ENCODE assay signal across 16 cellular contexts in genomic region chr10:110704906-110705476, GRCh38.
"Had no signal": no experiment of that assay in that cellular context is flagged by ENCODE, and none has a peak within 500 bp of the region (broad histone marks: within the 10 kb centered on the region; RNA-seq: fewer than 3 reads in every experiment).

No MANE protein-coding gene starts in this region.

- H3K4me3 ChIP-seq: breast epithelium, gastroesophageal sphincter, heart left ventricle, pancreas, upper lobe of right lung had no signal

- DNase-seq: activated CD4-positive, alpha-beta T cell treated with anti-CD3 and anti-CD28 coated beads, Interleukin-2, amount 10 ng/mL, durations not matched to agents 7 days and 5 days; activated CD8-positive, alpha-beta T cell treated with anti-CD3 and anti-CD28 coated beads, Interleukin-2, amount 10 ng/mL, durations not matched to agents 7 days and 5 days; activated naive CD4-positive, alpha-beta T cell treated with Interleukin-2 at 50 U/mL for 16 hours; activated T-cell treated with anti-CD3 and anti-CD28 coated beads, Interleukin-2, amount 50 U/mL, for 24 hours; cortex of kidney; heart left ventricle; kidney glomerular epithelial cell; left ventricle myocardium superior; naive B cell; pancreas; stimulated activated CD8-positive, alpha-beta memory T cell treated with anti-CD3 and anti-CD28 coated beads, Interleukin-4, amount 100 ng/mL, for 48 hours; stimulated activated naive CD4-positive, alpha-beta T cell; upper lobe of right lung had no signal

- H3K9me3 ChIP-seq: breast epithelium, gastroesophageal sphincter, pancreas, upper lobe of right lung had no signal

- H3K36me3 ChIP-seq: breast epithelium, gastroesophageal sphincter, heart left ventricle, pancreas, upper lobe of right lung had no signal

- H3K27ac ChIP-seq: breast epithelium, gastroesophageal sphincter, pancreas, upper lobe of right lung had no signal

- H3K27me3 ChIP-seq: breast epithelium, gastroesophageal sphincter, heart left ventricle, pancreas, upper lobe of right lung had no signal

- ATAC-seq: activated CD4-positive, CD25-positive, alpha-beta regulatory T cell treated with anti-CD3 and anti-CD28 coated beads, Interleukin-2, amount 50 U/mL, for 24 hours; activated CD8-positive, alpha-beta T cell treated with anti-CD3 and anti-CD28 coated beads, Interleukin-2, amount 10 ng/mL, durations not matched to agents 7 days and 5 days; gastroesophageal sphincter; heart left ventricle; left ventricle myocardium superior; pancreas; upper lobe of right lung had no signal

- H3K4me1 ChIP-seq: breast epithelium, gastroesophageal sphincter, pancreas, upper lobe of right lung had no signal
